10 cellular contexts compared by ENCODE assay signal in the genomic region with DNA sequence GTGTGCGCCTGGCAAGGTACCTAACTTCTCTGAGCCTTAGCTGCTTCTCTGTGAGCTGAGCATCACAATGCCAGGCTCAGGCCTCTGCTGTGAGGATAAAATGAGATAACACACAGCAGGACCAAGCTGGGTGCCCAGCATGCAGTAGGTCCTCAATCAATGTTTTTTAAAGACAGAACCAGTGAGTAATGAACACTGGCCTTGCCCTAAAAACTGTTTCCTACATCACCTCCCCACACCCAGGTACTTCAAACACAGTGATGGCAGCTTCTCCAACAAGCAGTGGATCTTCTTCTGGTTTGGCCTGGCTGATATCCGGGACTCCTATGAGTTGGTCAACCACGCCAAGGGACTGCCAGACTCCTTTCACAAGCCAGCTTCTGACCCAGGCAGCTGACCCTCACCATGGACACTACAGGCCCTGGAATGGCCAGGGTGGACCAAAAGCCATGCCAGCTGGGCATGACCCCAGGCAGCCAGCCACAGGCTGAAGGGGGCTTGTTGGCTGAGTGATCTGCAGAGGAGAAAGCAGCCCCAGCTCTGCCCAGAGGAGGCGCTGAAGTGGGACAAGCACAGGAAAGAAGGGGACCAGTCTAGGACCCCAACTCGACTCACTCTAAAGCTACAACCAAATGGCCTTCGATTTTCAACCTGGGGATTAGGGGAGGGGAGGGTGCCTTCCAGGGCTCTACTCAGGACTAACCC. TPM values are rescaled to one million over a fixed set of nuclear protein-coding genes. Genes with fewer than 3 reads are reported as not detected.
DNase-seq lines count a peak whose midpoint lies in the region; ATAC-seq and TF ChIP-seq lines count a peak whose summit lies in the region.
"Had no signal": no experiment of that assay in that cellular context is flagged by ENCODE, and none has a peak within 500 bp of the region (broad histone marks: within the 10 kb centered on the region; RNA-seq: fewer than 3 reads in every experiment).

No MANE protein-coding gene starts in this region.

- CTCF ChIA-PET in RWPE1 (lab: Yijun Ruan, JAX) = interaction anchor here (1.3 kb wide), 1 partner anchor 25 kb away, joined by 3 read pairs; no protein-coding TSS in a partner anchor

- no peak for ATAC-seq in psoas muscle

- peak overlapping the region; percentile 88 for H3K4me3 ChIP-seq in endodermal cell (ENCODE audit: low read length)
- peak overlapping the region; percentile 70 for H3K4me3 ChIP-seq in retinal pigment epithelial cell (ENCODE audit: low read length)
- no peak overlapping the region for H3K4me3 ChIP-seq in psoas muscle

- H3K9me3 Mint-ChIP-seq in endodermal cell = no peaks in the 10 kb centered on the region

- H3K9me3 ChIP-seq in endodermal cell (ENCODE audit: control insufficient read depth, low read length) = no peaks in the 10 kb centered on the region
- no peaks in the 10 kb centered on the region for H3K9me3 ChIP-seq in psoas muscle
- H3K9me3 ChIP-seq: testis had no signal

- peak overlapping the region; percentile 81 for H3K27ac Mint-ChIP-seq in endodermal cell

- TF ChIP-seq CTCF in GM12874 (IDR thresholded peaks at IDR 0.05; ENCODE audit: insufficient read depth, low read depth, low read length) (0 out of 2 replicates have a peak, but pooled peaks have one; percentile 8), RWPE1 (conservative IDR thresholded peaks at IDR 0.05; ENCODE audit: low read depth) (no peak), endodermal cell (conservative IDR thresholded peaks at IDR 0.05) (peak; percentile 43), retinal pigment epithelial cell (conservative IDR thresholded peaks at IDR 0.05; ENCODE audit: low read depth, low read length) (no peak), psoas muscle (IDR thresholded peaks at IDR 0.05) (no peak)

- POLR2A ChIA-PET in RWPE1 (lab: Yijun Ruan, JAX; ENCODE audit: low non-redundant PET) = no interaction called here

- peaks cover 33% of the 10 kb centered on the region for H3K27me3 Mint-ChIP-seq in endodermal cell (ENCODE audit: insufficient read depth)

- peaks cover 11% of the 10 kb centered on the region for H3K36me3 ChIP-seq in endodermal cell (ENCODE audit: control insufficient read depth, insufficient read depth, low read length)
- peaks cover 0 to 24% of the 10 kb centered on the region in 2 donors for H3K36me3 ChIP-seq in psoas muscle (ENCODE audit: insufficient read depth in 1 of 2, low read depth in 1 of 2)

- H3K4me1 Mint-ChIP-seq in endodermal cell = peaks cover 14% of the 10 kb centered on the region

- WGBS in endodermal cell (ENCODE audit: insufficient coverage in 1 of 2, insufficient read length in 1 of 2), 2 experiments = 67 to 79% methylated on average over 5 to 6 of the region's 6 CpGs
- WGBS in psoas muscle, 3 donors = 67 to 75% (median 71%) methylated on average over 6 of the region's 6 CpGs

- no peak overlapping the region for H3K9ac ChIP-seq in endodermal cell (ENCODE audit: extremely low read depth, low read length, poor library complexity, severe bottlenecking)

- peaks cover 6% of the 10 kb centered on the region for H3K4me1 ChIP-seq in endodermal cell (ENCODE audit: control insufficient read depth, insufficient read depth, low read length)
- H3K4me1 ChIP-seq in psoas muscle = peaks cover 30% of the 10 kb centered on the region

- DNase-seq in RWPE1 (ENCODE audit: low spot score) (no peak), endodermal cell (peak; percentile 80), retinal pigment epithelial cell (ENCODE audit: low read depth) (no peak), psoas muscle (no peak), activated gamma-delta T cell (lab: John Stamatoyannopoulos, UW) (no peak), islet precursor cell (no peak)
- DNase-seq: NCI-H1417 treated with DMSO at 0.1 percent for 48 hours, small intestine, testis had no signal

- peaks cover 31% of the 10 kb centered on the region for H3K27me3 ChIP-seq in endodermal cell (ENCODE audit: control insufficient read depth, insufficient read depth, low read length, poor library complexity, severe bottlenecking)
- H3K27me3 ChIP-seq in psoas muscle (ENCODE audit: insufficient read depth in 3 of 3, low read length in 2 of 3) = peaks cover 0 to 40% (median 19%) of the 10 kb centered on the region in 3 donors
- H3K27me3 ChIP-seq: testis had no signal

- intact Hi-C loops in psoas muscle (cut with DNase I) = no loop called here

- peak overlapping the region; percentile 90 for H3K27ac ChIP-seq in RWPE1
- H3K27ac ChIP-seq in endodermal cell (ENCODE audit: low read depth, low read length) = no peak overlapping the region
- no peak overlapping the region for H3K27ac ChIP-seq in psoas muscle
- H3K27ac ChIP-seq: testis had no signal

- peaks cover 15% of the 10 kb centered on the region for H3K36me3 Mint-ChIP-seq in endodermal cell (ENCODE audit: low read depth)

- peak overlapping the region; percentile 72 for H3K4me3 Mint-ChIP-seq in endodermal cell

RNA-seq across cellular contexts. Expression of a gene that starts 3.9 kb away (rescaled TPM):
- total RNA-seq in endodermal cell (1 to 10 TPM; 1.4 to 2.1 TPM), psoas muscle (under 1 TPM in 2 of 4 donors, not detected in 2; 0.20 to 0.28 TPM)
- polyA plus RNA-seq in endodermal cell (2013, experiment 1 of 2) = 1.2 TPM
- polyA plus RNA-seq in endodermal cell (2013, experiment 2 of 2) = 0.99 TPM
- polyA plus RNA-seq in psoas muscle = 10 to 100 TPM in 1 of 3 donors, under 1 TPM in 2; 0.10 to 13.5 (median 0.11) TPM

RNA-seq across cellular contexts. Expression of a gene that starts 6.4 kb away (rescaled TPM):
- total RNA-seq in endodermal cell (10 to 100 TPM; 27.2 to 27.7 TPM), psoas muscle (10 to 100 TPM; 13.2 to 25.4 (median 18.3) TPM)
- polyA plus RNA-seq in endodermal cell (2013, experiment 1 of 2) = 33.9 TPM
- polyA plus RNA-seq in endodermal cell (2013, experiment 2 of 2) = 27.7 TPM
- 10 to 100 TPM; 22.2 to 52.6 (median 42.4) TPM for polyA plus RNA-seq in psoas muscle

RNA-seq across cellular contexts. Expression of a gene that starts 54.6 kb away (rescaled TPM):
- total RNA-seq in endodermal cell (1 to 10 TPM; 1.3 to 1.4 TPM), psoas muscle (not detected)
- not detected for polyA plus RNA-seq in endodermal cell (2013, experiment 1 of 2)
- polyA plus RNA-seq in endodermal cell (2013, experiment 2 of 2) = not detected
- polyA plus RNA-seq in psoas muscle = not detected

RNA-seq across cellular contexts. Expression of a gene that starts 58.1 kb away (rescaled TPM):
- 100 to 1,000 TPM in 1 of 2 donors, 10 to 100 TPM in 1; 97.7 to 102 TPM for total RNA-seq in endodermal cell
- 59.9 TPM for polyA plus RNA-seq in endodermal cell (2013, experiment 1 of 2)
- polyA plus RNA-seq in endodermal cell (2013, experiment 2 of 2) = 53.1 TPM
- total RNA-seq in psoas muscle = 10 to 100 TPM; 39.6 to 65.9 (median 52.9) TPM
- 10 to 100 TPM; 42.7 to 52.9 (median 47.9) TPM for polyA plus RNA-seq in psoas muscle

Comparison
In these comparisons a context has a peak if more than half of its experiments do, and no peak if none do; other contexts are left out.
1. CTCF ChIP-seq: peak in GM12874 (single experiment) and endodermal cell (single experiment); none in RWPE1 (single experiment), retinal pigment epithelial cell (single experiment) and psoas muscle (single experiment).